ENCODE assay signal across 19 cellular contexts in the genomic region with DNA sequence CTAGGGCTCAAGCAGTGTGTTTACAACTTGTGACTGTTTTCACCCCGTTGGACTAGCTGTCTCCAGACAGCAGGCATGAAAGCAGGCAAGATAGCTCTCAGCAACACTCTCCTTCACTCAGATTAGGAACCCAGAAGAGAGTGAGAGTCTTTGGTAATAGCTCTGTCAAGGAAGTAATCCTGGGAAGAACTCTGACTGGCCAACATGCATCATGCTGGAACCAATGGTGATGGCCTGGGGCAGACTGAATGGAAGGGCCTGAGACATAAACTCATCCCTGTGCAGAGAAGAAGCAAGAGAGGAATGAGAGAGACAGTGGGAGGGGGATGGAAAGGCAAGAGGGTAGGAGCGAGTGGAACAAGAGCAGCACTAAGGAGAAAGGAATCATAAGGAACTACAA. TPM values are rescaled to one million over a fixed set of nuclear protein-coding genes. Genes with fewer than 3 reads are reported as not detected.
DNase-seq lines count a peak whose midpoint lies in the region; ATAC-seq, FAIRE-seq and TF ChIP-seq lines count a peak whose summit lies in the region.
"Had no signal": no experiment of that assay in that cellular context is flagged by ENCODE, and none has a peak within 500 bp of the region (broad histone marks: within the 10 kb centered on the region; RNA-seq: fewer than 3 reads in every experiment).

No MANE protein-coding gene starts in this region.

- intact Hi-C loops in HepG2 (cut with micrococcal nuclease; ENCODE audit: unreplicated experiment) = no loop called here
- intact Hi-C loops in right lobe of liver (cut with DNase I) = no loop called here

- POLR2A ChIA-PET in HepG2 (lab: Yijun Ruan, JAX) = no interaction called here

- no peak for FAIRE-seq in HepG2 (lab: Jason Lieb, UNC)
- FAIRE-seq: endometrium had no signal

- DNase-seq in HepG2 (ENCODE audit: low spot score) (no peak), right lobe of liver (no peak), SJSA1 (ENCODE audit: low read depth in 1 of 2, low spot score in 2 of 2) (peak in 1 of 2 experiments; percentile 57), iPS-NIHi7 (ENCODE audit: extremely low spot score) (peak; percentile 22), SJCRH30 (no peak), activated gamma-delta T cell treated with Interleukin-2 at 50 U/mL for 16 hours (no peak)
- DNase-seq: activated T-cell treated with anti-CD3 and anti-CD28 coated beads for 4 hours, DND-41, MM.1S, NCI-H2227 treated with DMSO at 0.1 percent for 48 hours, Right ventricle myocardium superior had no signal

- in situ Hi-C loops in HepG2 (cut with HindIII; ENCODE audit: extremely low pct_ligation_motif_present, low pct_unique_long_range_greater_than_20kb) = no loop called here

- WGBS in HepG2 (ENCODE audit: low lambda C conversion rate) = 87% methylated on average over 2 of the region's 2 CpGs
- WGBS in right lobe of liver (ENCODE audit: insufficient coverage, low coverage, low lambda C conversion rate, missing lambda C conversion rate) = 83% methylated on average over 2 of the region's 2 CpGs

- H3K9ac ChIP-seq in HepG2 (ENCODE audit: insufficient read depth, low read depth, low read length) = no peak overlapping the region

- H3K4me2 ChIP-seq in HepG2 (ENCODE audit: low read depth, low read length) = no peak overlapping the region

- TF ChIP-seq CTCF in HepG2 (CRISPR knock-in tag; IDR thresholded peaks at IDR 0.05) (no peak), right lobe of liver (IDR thresholded peaks at IDR 0.05) (no peak)

- H3K4me3 ChIP-seq in HepG2 (replicated peaks in 1 of 3; ENCODE audit: insufficient read depth in 1 of 3, low read depth in 2 of 3, low read length in 3 of 3) = no peak overlapping the region
- no peak overlapping the region for H3K4me3 ChIP-seq in right lobe of liver
- no peak overlapping the region for H3K4me3 ChIP-seq in SJSA1
- no peak overlapping the region for H3K4me3 ChIP-seq in SJCRH30
- H3K4me3 ChIP-seq: ascending aorta, right atrium auricular region, thoracic aorta had no signal

- ATAC-seq in HepG2 = no peak
- no peak for ATAC-seq in right lobe of liver
- ATAC-seq in HG03439 (IDR thresholded peaks at IDR 0.05; ENCODE audit: unreplicated experiment) = no peak
- ATAC-seq in HG03521 (IDR thresholded peaks at IDR 0.05; ENCODE audit: unreplicated experiment) = no peak

- TF ChIP-seq RAD21 in HepG2 (CRISPR knock-in tag; IDR thresholded peaks at IDR 0.05) = no peak

- CTCF ChIA-PET in HepG2 (lab: Yijun Ruan, JAX; ENCODE audit: low intra/inter-chr PET ratio, low total read pairs) = no interaction called here

- H3K36me3 ChIP-seq in HepG2 (replicated peaks in 1 of 2; ENCODE audit: control insufficient read depth in 1 of 2, insufficient read depth in 2 of 2, low read length in 2 of 2) = no peaks in the 10 kb centered on the region
- H3K36me3 ChIP-seq in right lobe of liver = no peaks in the 10 kb centered on the region
- H3K36me3 ChIP-seq in SJSA1 = no peaks in the 10 kb centered on the region
- H3K36me3 ChIP-seq in SJCRH30 = no peaks in the 10 kb centered on the region
- H3K36me3 ChIP-seq: ascending aorta, right atrium auricular region, thoracic aorta had no signal

- TF ChIP-seq EP300 in HepG2 (IDR thresholded peaks at IDR 0.05; ENCODE audit: low read depth in 2 of 2, low read length in 2 of 2) (no peak), HepG2 (CRISPR knock-in tag; IDR thresholded peaks at IDR 0.05; ENCODE audit: borderline replicate concordance) (no peak)

- no TSS peak for BruUV-seq in HepG2 (replicated peaks; lab: Mats Ljungman, UMichigan)

- H2AFZ ChIP-seq in HepG2 (ENCODE audit: low read length) = no peak overlapping the region

- H3K27ac ChIP-seq in HepG2 (ENCODE audit: extremely low read length, insufficient read depth, low read length) (no peak overlapping the region), right lobe of liver (no peak overlapping the region), SJSA1 (peak overlapping the region; percentile 75), SJCRH30 (no peak overlapping the region)
- H3K27ac ChIP-seq: ascending aorta, right atrium auricular region, thoracic aorta, VCaP had no signal

- H3K4me1 ChIP-seq in HepG2 (ENCODE audit: insufficient read depth, low read length) = peaks cover 38% of the 10 kb centered on the region
- peaks cover 0 to 14% (median 0%) of the 10 kb centered on the region in 4 donors for H3K4me1 ChIP-seq in right lobe of liver
- peaks cover 36% of the 10 kb centered on the region for H3K4me1 ChIP-seq in SJSA1 (replicated peaks)
- no peaks in the 10 kb centered on the region for H3K4me1 ChIP-seq in SJCRH30
- H3K4me1 ChIP-seq: ascending aorta, right atrium auricular region had no signal

- no peaks in the 10 kb centered on the region for H3K79me2 ChIP-seq in HepG2 (ENCODE audit: insufficient read depth, low read length)

- no peaks in the 10 kb centered on the region for H3K9me3 ChIP-seq in HepG2 (ENCODE audit: low read length)
- H3K9me3 ChIP-seq in right lobe of liver = no peaks in the 10 kb centered on the region
- no peaks in the 10 kb centered on the region for H3K9me3 ChIP-seq in SJSA1 (replicated peaks)
- H3K9me3 ChIP-seq in SJCRH30 (replicated peaks) = no peaks in the 10 kb centered on the region
- H3K9me3 ChIP-seq: ascending aorta, right atrium auricular region, thoracic aorta had no signal

- no peaks in the 10 kb centered on the region for H4K20me1 ChIP-seq in HepG2 (ENCODE audit: insufficient read depth, low read length)

- H3K27me3 ChIP-seq in HepG2 (ENCODE audit: control insufficient read depth in 1 of 2, insufficient read depth in 2 of 2, low read length in 2 of 2) (no peaks in the 10 kb centered on the region), right lobe of liver (no peaks in the 10 kb centered on the region), SJSA1 (replicated peaks) (no peaks in the 10 kb centered on the region), SJCRH30 (no peaks in the 10 kb centered on the region)
- H3K27me3 ChIP-seq: ascending aorta, right atrium auricular region had no signal

- no peak for TF ChIP-seq POLR2A in HepG2 (IDR thresholded peaks at IDR 0.05; ENCODE audit: insufficient read depth in 1 of 2, low read depth in 2 of 2, low read length in 2 of 2)
- TF ChIP-seq POLR2A in right lobe of liver (IDR thresholded peaks at IDR 0.05) = no peak

TF ChIP-seq in HepG2, 621 proteins besides CTCF, POLR2A, EP300 and RAD21:
- TF ChIP-seq, protein P1, sequence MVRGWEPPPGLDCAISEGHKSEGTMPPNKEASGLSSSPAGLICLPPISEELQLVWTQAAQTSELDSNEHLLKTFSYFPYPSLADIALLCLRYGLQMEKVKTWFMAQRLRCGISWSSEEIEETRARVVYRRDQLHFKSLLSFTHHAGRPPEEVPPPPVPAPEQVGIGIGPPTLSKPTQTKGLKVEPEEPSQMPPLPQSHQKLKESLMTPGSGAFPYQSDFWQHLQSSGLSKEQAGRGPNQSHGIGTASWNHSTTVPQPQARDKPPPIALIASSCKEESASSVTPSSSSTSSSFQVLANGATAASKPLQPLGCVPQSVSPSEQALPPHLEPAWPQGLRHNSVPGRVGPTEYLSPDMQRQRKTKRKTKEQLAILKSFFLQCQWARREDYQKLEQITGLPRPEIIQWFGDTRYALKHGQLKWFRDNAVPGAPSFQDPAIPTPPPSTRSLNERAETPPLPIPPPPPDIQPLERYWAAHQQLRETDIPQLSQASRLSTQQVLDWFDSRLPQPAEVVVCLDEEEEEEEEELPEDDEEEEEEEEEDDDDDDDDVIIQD (CRISPR knock-in tag; IDR thresholded peaks at IDR 0.05; ENCODE audit: low read depth) = no peak
- TF ChIP-seq ZNF326 (CRISPR knock-in tag; IDR thresholded peaks at IDR 0.05; ENCODE audit: borderline replicate concordance) = 0 out of 2 replicates have a peak, but pooled peaks have one; percentile 36
- no peak for TF ChIP-seq ZNF670 (CRISPR knock-in tag; IDR thresholded peaks at IDR 0.05; ENCODE audit: borderline replicate concordance)

RNA-seq across cellular contexts. Expression of a gene that starts 48.9 kb away (rescaled TPM):
- total RNA-seq in HepG2 (2016; rRNA removed; fragmentation: Illumina TruSeq; extraction: Trizol) (37.0 and 59.5 TPM in 2 replicates), right lobe of liver (100 to 1,000 TPM in 2 of 6 experiments, 10 to 100 TPM in 4; 43.8 to 332 (median 93.6) TPM)
- total RNA-seq in HepG2 (2016; cell fraction: cytosol; rRNA removed; fragmentation: Illumina TruSeq; extraction: Trizol; ENCODE audit: low read depth) = 14.5 and 15.5 TPM in 2 replicates
- 38.3 and 59.0 TPM in 2 replicates for total RNA-seq in HepG2 (2016; cell fraction: insoluble cytoplasmic fraction; rRNA removed; fragmentation: Illumina TruSeq; extraction: Trizol)
- total RNA-seq in HepG2 (2016; cell fraction: membrane; rRNA removed; fragmentation: Illumina TruSeq; extraction: Trizol) = 36.5 and 40.0 TPM in 2 replicates
- 15.6 and 17.5 TPM in 2 replicates for total RNA-seq in HepG2 (2016; cell fraction: nucleus; rRNA removed; fragmentation: Illumina TruSeq; extraction: Trizol)
- 6.8 and 6.9 TPM in 2 replicates for polyA plus RNA-seq in HepG2 (2011; rRNA removed)
- 4.4 and 5.3 TPM in 2 replicates for polyA plus RNA-seq in HepG2 (2011; cell fraction: cytosol; rRNA removed)
- polyA plus RNA-seq in HepG2 (2011; cell fraction: nucleus; rRNA removed) = 1.9 and 2.3 TPM in 2 replicates
- polyA plus RNA-seq in HepG2 (2012) = 7.1 and 20.6 TPM in 2 replicates
- polyA plus RNA-seq in HepG2 (2016; cell fraction: cytosol; fragmentation: Illumina TruSeq; extraction: Trizol; ENCODE audit: low read depth) = 8.2 and 8.7 TPM in 2 replicates
- polyA plus RNA-seq in HepG2 (2016; cell fraction: insoluble cytoplasmic fraction; fragmentation: Illumina TruSeq; extraction: Trizol; ENCODE audit: low read depth) = 46.7 and 52.6 TPM in 2 replicates
- 22.8 and 27.5 TPM in 2 replicates for polyA plus RNA-seq in HepG2 (2016; cell fraction: membrane; fragmentation: Illumina TruSeq; extraction: Trizol; ENCODE audit: low read depth)
- polyA plus RNA-seq in HepG2 (2016; cell fraction: nucleus; fragmentation: Illumina TruSeq; extraction: Trizol; ENCODE audit: insufficient read depth, low read depth) = 15.6 and 18.9 TPM in 2 replicates
- polyA minus RNA-seq in HepG2 (2011; rRNA and poly(A)+ RNA removed; ENCODE audit: low replicate concordance) = 3.4 TPM in 1 of 2 replicates, not detected in the other
- polyA minus RNA-seq in HepG2 (2011; cell fraction: cytosol; rRNA and poly(A)+ RNA removed) = 5.2 and 7.2 TPM in 2 replicates
- polyA minus RNA-seq in HepG2 (2011; cell fraction: nucleus; rRNA and poly(A)+ RNA removed) = 2.2 and 5.1 TPM in 2 replicates
- not detected in 2 replicates for total RNA-seq in SJSA1 (2014; rRNA removed; shearing (Covaris generic))
- not detected in 2 replicates for total RNA-seq in SJCRH30 (2014; rRNA removed; shearing (Covaris generic))
- total RNA-seq: ascending aorta, right atrium auricular region, Right ventricle myocardium superior, thoracic aorta had no signal
- polyA plus RNA-seq: AG04450 had no signal

Comparison
In these comparisons a context has a peak if more than half of its experiments do, and no peak if none do; other contexts are left out.
1. RNA of a gene that starts 48.9 kb away (total RNA-seq): 43.8 to 332 TPM in right lobe of liver and 14.5 to 59.5 TPM in HepG2; not detected in SJSA1 and not detected in SJCRH30; every median in the first group is over 10 times any median in the second.